In genomic region chr7:6359021-6359420, GRCh38 we compare ENCODE assay signal across 17 cellular contexts. TPM values are rescaled to one million over a fixed set of nuclear protein-coding genes. Genes with fewer than 3 reads are reported as not detected.
DNase-seq lines count a peak whose midpoint lies in the region; ATAC-seq and TF ChIP-seq lines count a peak whose summit lies in the region.
"Had no signal": no experiment of that assay in that cellular context is flagged by ENCODE, and none has a peak within 500 bp of the region (broad histone marks: within the 10 kb centered on the region; RNA-seq: fewer than 3 reads in every experiment).

No MANE protein-coding gene starts in this region.

- no peaks in the 10 kb centered on the region; the same call in 1 of the 2 replicates for H3K27me3 ChIP-seq in SJCRH30
- H3K27me3 ChIP-seq: BLaER1 treated with 17β-estradiol and CSF1 and Interleukin-3, amounts not matched to agents 10 nM and 100 nM; gastrocnemius medialis; upper lobe of right lung had no signal

- no peak overlapping the region for H3K4me3 ChIP-seq in SJCRH30
- H3K4me3 ChIP-seq: BLaER1 treated with 17β-estradiol and CSF1 and Interleukin-3, amounts not matched to agents 10 nM and 100 nM; gastrocnemius medialis; lower lobe of right lung; upper lobe of right lung had no signal

- no peaks in the 10 kb centered on the region for H3K4me1 ChIP-seq in SJCRH30
- H3K4me1 ChIP-seq: gastrocnemius medialis, lower lobe of right lung, upper lobe of right lung had no signal

- peak; percentile 5 for DNase-seq in NCI-H2227 (lab: John Stamatoyannopoulos, UW; ENCODE audit: unreplicated experiment)
- DNase-seq in NCI-H2227 treated with DMSO at 0.1 percent for 48 hours (lab: John Stamatoyannopoulos, UW): no peak
- DNase-seq in HT1080 (ENCODE audit: low read depth): peak; percentile 36
- peak; percentile 28 to 64 for DNase-seq in SJCRH30
- peak; percentile 33 to 36 for DNase-seq in erythroblast (lab: John Stamatoyannopoulos, UW)
- DNase-seq in NCI-H526 treated with DMSO at 0.1 percent for 48 hours (lab: John Stamatoyannopoulos, UW): no peak
- DNase-seq in NCI-H345 treated with DMSO at 0.1 percent for 48 hours (lab: John Stamatoyannopoulos, UW; ENCODE audit: unreplicated experiment): no peak
- DNase-seq: activated CD4-positive, alpha-beta T cell treated with anti-CD3 and anti-CD28 coated beads, Interleukin-2, amount 50 U/mL, for 4 hours; effector CD8-positive, alpha-beta T cell; gastrocnemius medialis; hypothalamus; lower lobe of right lung; NCI-H1417 treated with DMSO at 0.1 percent for 48 hours; SHP77; upper lobe of right lung had no signal

- H3K27ac ChIP-seq in SJCRH30: no peak overlapping the region
- H3K27ac ChIP-seq: gastrocnemius medialis, lower lobe of right lung, upper lobe of right lung had no signal

- no peaks in the 10 kb centered on the region for H3K36me3 ChIP-seq in SJCRH30
- H3K36me3 ChIP-seq: BLaER1 treated with 17β-estradiol and CSF1 and Interleukin-3, amounts not matched to agents 10 nM and 100 nM; gastrocnemius medialis; lower lobe of right lung; upper lobe of right lung had no signal

- no peak for ATAC-seq in GM18505 (IDR thresholded peaks at IDR 0.05; ENCODE audit: unreplicated experiment)
- ATAC-seq: gastrocnemius medialis had no signal

- TF ChIP-seq POLR2A in erythroblast (IDR thresholded peaks at IDR 0.05; ENCODE audit: low read length): no peak
- no peak for TF ChIP-seq POLR2A in GM18505 (IDR thresholded peaks at IDR 0.05; ENCODE audit: borderline replicate concordance, extremely low read depth, insufficient read depth, insufficient read length)

- H3K9me3 ChIP-seq in SJCRH30 (replicated peaks): 0 out of 2 replicates have a peak, but pooled peaks cover 3% of the 10 kb centered on the region
- H3K9me3 ChIP-seq: gastrocnemius medialis, lower lobe of right lung, upper lobe of right lung had no signal

RNA-seq across cellular contexts. Expression of gene FAM220A, which starts 10.3 kb away (rescaled TPM):
- 12.9 and 13.5 TPM in 2 replicates for total RNA-seq in HT1080 (2014; rRNA removed; shearing (Covaris generic))
- polyA plus RNA-seq in HT1080 (2015; cell fraction: cytosol; rRNA removed): 13.1 and 15.6 TPM in 2 replicates
- polyA plus RNA-seq in HT1080 (2015; cell fraction: nucleus; rRNA removed): 5.2 and 8.7 TPM in 2 replicates
- total RNA-seq in SJCRH30 (2014; rRNA removed; shearing (Covaris generic)): 14.7 and 16.8 TPM in 2 replicates

RNA-seq across cellular contexts. Expression of gene RAC1, which starts 15.3 kb away (rescaled TPM):
- 106 and 202 TPM in 2 replicates for total RNA-seq in HT1080 (2014; rRNA removed; shearing (Covaris generic))
- 342 and 349 TPM in 2 replicates for polyA plus RNA-seq in HT1080 (2015; cell fraction: cytosol; rRNA removed)
- polyA plus RNA-seq in HT1080 (2015; cell fraction: nucleus; rRNA removed): 174 and 185 TPM in 2 replicates
- 132 and 141 TPM in 2 replicates for total RNA-seq in SJCRH30 (2014; rRNA removed; shearing (Covaris generic))

Comparison
In these comparisons a context has a peak if more than half of its experiments do, and no peak if none do; other contexts are left out.
1. DNase-seq: peak in NCI-H2227 (single experiment), HT1080 (single experiment), SJCRH30 (2 of 2) and erythroblast (2 of 2); none in NCI-H2227 treated with DMSO at 0.1 percent for 48 hours (single experiment), NCI-H526 treated with DMSO at 0.1 percent for 48 hours (single experiment) and NCI-H345 treated with DMSO at 0.1 percent for 48 hours (single experiment).